In genomic region chr1:8356256-8357209, GRCh38 we compare ENCODE assay signal across 20 cellular contexts. TPM values are rescaled to one million over a fixed set of nuclear protein-coding genes. Genes with fewer than 3 reads are reported as not detected.
A peak's percentile ranks its signal among the peaks of the same experiment; 100 is the strongest.
DNase-seq lines count a peak whose midpoint lies in the region; ATAC-seq and TF ChIP-seq lines count a peak whose summit lies in the region.
"Had no signal": no experiment of that assay in that cellular context is flagged by ENCODE, and none has a peak within 500 bp of the region (broad histone marks: within the 10 kb centered on the region; RNA-seq: fewer than 3 reads in every experiment).

No MANE protein-coding gene starts in this region.

- no peak for TF ChIP-seq CTCF in brain (conservative IDR thresholded peaks at IDR 0.05)

- peak overlapping the region; percentile 16 for H3K27ac ChIP-seq in layer of hippocampus (ENCODE audit: low read depth, low read length)
- H3K27ac ChIP-seq: pancreas, SJSA1 had no signal

- ATAC-seq in activated naive CD4-positive, alpha-beta T cell treated with anti-CD3 and anti-CD28 coated beads, Interleukin-2, amount 50 U/mL, for 72 hours: no peak
- ATAC-seq in stimulated activated naive CD8-positive, alpha-beta T cell treated with anti-CD3 and anti-CD28 coated beads, Interleukin-15, amount 100 ng/mL, for 72 hours: no peak
- ATAC-seq: pancreas had no signal

- H3K27me3 Mint-ChIP-seq in brain: no peaks in the 10 kb centered on the region
- H3K27me3 Mint-ChIP-seq in stimulated activated naive CD8-positive, alpha-beta T cell treated with anti-CD3 and anti-CD28 coated beads, Interleukin-15, amount 100 ng/mL, for 72 hours: no peaks in the 10 kb centered on the region
- H3K27me3 Mint-ChIP-seq: activated CD4-positive, alpha-beta memory T cell treated with anti-CD3 and anti-CD28 coated beads for 36 hours; CD4-positive, CD25-positive, alpha-beta regulatory T cell; IgD-negative memory B cell had no signal

- DNase-seq in activated naive CD4-positive, alpha-beta T cell treated with anti-CD3 and anti-CD28 coated beads, Interleukin-2, amount 50 U/mL, for 72 hours (ENCODE audit: low spot score in 2 of 2): no peak
- DNase-seq in activated naive CD4-positive, alpha-beta T cell treated with anti-CD3 and anti-CD28 coated beads, Interleukin-2, amount 50 U/mL, for 16 hours: no peak
- no peak for DNase-seq in stimulated activated naive CD8-positive, alpha-beta T cell treated with anti-CD3 and anti-CD28 coated beads, Interleukin-15, amount 100 ng/mL, for 72 hours
- DNase-seq in NCI-H1417 treated with DMSO at 0.1 percent for 48 hours (lab: John Stamatoyannopoulos, UW) (no peak), putamen (ENCODE audit: low spot score) (no peak)
- no peak for DNase-seq in stimulated activated CD4-positive, alpha-beta T cell treated with anti-CD3 and anti-CD28 coated beads, Interleukin-4, amount 100 ng/mL, for 24 hours
- DNase-seq: ACHN; activated CD4-positive, alpha-beta memory T cell treated with anti-CD3 and anti-CD28 coated beads for 36 hours; anterior cingulate cortex; CD4-positive, CD25-positive, alpha-beta regulatory T cell; hippocampal formation; NCI-H2081; NCI-H524; spleen; stimulated activated naive CD4-positive, alpha-beta T cell treated with Interleukin-2 at 50 U/mL for 16 hours had no signal

- H3K27me3 ChIP-seq in layer of hippocampus (ENCODE audit: control insufficient read depth, insufficient read depth, low read length): no peaks in the 10 kb centered on the region
- H3K27me3 ChIP-seq: pancreas, SJSA1, spleen had no signal

- H3K4me1 Mint-ChIP-seq in brain: no peaks in the 10 kb centered on the region
- no peaks in the 10 kb centered on the region for H3K4me1 Mint-ChIP-seq in stimulated activated naive CD8-positive, alpha-beta T cell treated with anti-CD3 and anti-CD28 coated beads, Interleukin-15, amount 100 ng/mL, for 72 hours

- H3K4me3 Mint-ChIP-seq in brain: no peak overlapping the region
- H3K4me3 Mint-ChIP-seq in stimulated activated naive CD8-positive, alpha-beta T cell treated with anti-CD3 and anti-CD28 coated beads, Interleukin-15, amount 100 ng/mL, for 72 hours: no peak overlapping the region
- H3K4me3 Mint-ChIP-seq: activated CD4-positive, alpha-beta memory T cell treated with anti-CD3 and anti-CD28 coated beads for 36 hours; CD4-positive, CD25-positive, alpha-beta regulatory T cell had no signal

- H3K9me3 Mint-ChIP-seq in activated naive CD4-positive, alpha-beta T cell treated with anti-CD3 and anti-CD28 coated beads, Interleukin-2, amount 50 U/mL, for 72 hours: no peaks in the 10 kb centered on the region
- H3K9me3 Mint-ChIP-seq in brain: peaks cover 0 to 2% (median 0%) of the 10 kb centered on the region in 5 experiments
- no peaks in the 10 kb centered on the region for H3K9me3 Mint-ChIP-seq in stimulated activated naive CD8-positive, alpha-beta T cell treated with anti-CD3 and anti-CD28 coated beads, Interleukin-15, amount 100 ng/mL, for 72 hours
- H3K9me3 Mint-ChIP-seq: activated CD4-positive, alpha-beta memory T cell treated with anti-CD3 and anti-CD28 coated beads for 36 hours; IgD-negative memory B cell had no signal

- H3K36me3 Mint-ChIP-seq in activated naive CD4-positive, alpha-beta T cell treated with anti-CD3 and anti-CD28 coated beads, Interleukin-2, amount 50 U/mL, for 72 hours: no peaks in the 10 kb centered on the region
- H3K36me3 Mint-ChIP-seq in brain: peaks cover 61% of the 10 kb centered on the region
- H3K36me3 Mint-ChIP-seq: IgD-negative memory B cell had no signal

- H3K27ac Mint-ChIP-seq in activated naive CD4-positive, alpha-beta T cell treated with anti-CD3 and anti-CD28 coated beads, Interleukin-2, amount 50 U/mL, for 72 hours: peak overlapping the region; percentile 66 to 78
- H3K27ac Mint-ChIP-seq in brain: peak overlapping the region in 3 of 5 experiments; percentile 5 to 44 (median 6)
- peak overlapping the region; percentile 23 to 38 for H3K27ac Mint-ChIP-seq in stimulated activated naive CD8-positive, alpha-beta T cell treated with anti-CD3 and anti-CD28 coated beads, Interleukin-15, amount 100 ng/mL, for 72 hours
- H3K27ac Mint-ChIP-seq: activated CD4-positive, alpha-beta memory T cell treated with anti-CD3 and anti-CD28 coated beads for 36 hours had no signal

RNA-seq across cellular contexts. Expression of gene SLC45A1, which starts 38.6 kb away (rescaled TPM):
- total RNA-seq in activated naive CD4-positive, alpha-beta T cell treated with anti-CD3 and anti-CD28 coated beads, Interleukin-2, amount 50 U/mL, for 72 hours: under 1 TPM; 0.20 to 0.43 TPM
- 12.6 TPM for polyA plus RNA-seq in brain (ENCODE audit: insufficient read depth, low read depth, low replicate concordance)

Comparison
In these comparisons a context has a peak if more than half of its experiments do, and no peak if none do; other contexts are left out.
1. H3K27ac Mint-ChIP-seq: peak in every context shown above with its lines; median percentile 72 in activated naive CD4-positive, alpha-beta T cell treated with anti-CD3 and anti-CD28 coated beads, Interleukin-2, amount 50 U/mL, for 72 hours; 30 in stimulated activated naive CD8-positive, alpha-beta T cell treated with anti-CD3 and anti-CD28 coated beads, Interleukin-15, amount 100 ng/mL, for 72 hours; 6 in brain.